Comparison of ENCODE assay signal across 1 cellular context in the genomic region with DNA sequence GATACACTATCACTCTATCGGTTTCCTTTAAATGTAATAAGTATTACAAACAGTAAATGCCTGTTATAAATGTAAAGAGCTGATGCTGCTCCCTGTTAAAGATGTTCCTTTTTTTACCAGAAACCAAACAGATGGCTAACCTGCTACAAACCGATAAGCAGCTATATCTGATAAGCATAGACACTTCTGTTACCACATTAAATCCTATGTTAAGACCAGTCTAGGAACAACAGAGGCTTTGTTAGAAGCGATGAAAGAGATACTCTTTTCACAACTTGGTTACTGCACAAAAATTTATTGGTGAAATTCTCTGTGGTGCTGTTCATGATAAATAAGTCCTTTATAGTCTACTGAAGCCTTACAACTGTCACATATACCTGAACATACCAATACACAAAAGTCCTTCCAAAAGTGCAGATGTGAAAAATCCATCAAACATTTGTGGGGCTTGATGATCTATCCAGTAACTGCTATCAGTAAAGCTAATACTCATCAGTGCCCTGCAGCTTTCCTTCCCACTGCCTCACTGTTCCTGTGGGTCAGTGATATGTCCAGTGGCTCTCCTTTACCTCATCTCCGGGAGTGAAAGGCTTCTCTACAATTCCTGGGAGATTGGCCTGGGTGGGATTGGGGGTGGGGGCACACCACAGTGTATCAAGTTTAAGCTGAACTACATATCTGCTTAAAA.
A peak's percentile ranks its signal among the peaks of the same experiment; 100 is the strongest.
TF ChIP-seq lines count a peak whose summit lies in the region.

No MANE protein-coding gene starts in this region.

TF ChIP-seq in K562, 482 proteins besides CTCF, POLR2A, EP300 and RAD21 (continued from another document and continues in another):
- TF ChIP-seq, protein P1, sequence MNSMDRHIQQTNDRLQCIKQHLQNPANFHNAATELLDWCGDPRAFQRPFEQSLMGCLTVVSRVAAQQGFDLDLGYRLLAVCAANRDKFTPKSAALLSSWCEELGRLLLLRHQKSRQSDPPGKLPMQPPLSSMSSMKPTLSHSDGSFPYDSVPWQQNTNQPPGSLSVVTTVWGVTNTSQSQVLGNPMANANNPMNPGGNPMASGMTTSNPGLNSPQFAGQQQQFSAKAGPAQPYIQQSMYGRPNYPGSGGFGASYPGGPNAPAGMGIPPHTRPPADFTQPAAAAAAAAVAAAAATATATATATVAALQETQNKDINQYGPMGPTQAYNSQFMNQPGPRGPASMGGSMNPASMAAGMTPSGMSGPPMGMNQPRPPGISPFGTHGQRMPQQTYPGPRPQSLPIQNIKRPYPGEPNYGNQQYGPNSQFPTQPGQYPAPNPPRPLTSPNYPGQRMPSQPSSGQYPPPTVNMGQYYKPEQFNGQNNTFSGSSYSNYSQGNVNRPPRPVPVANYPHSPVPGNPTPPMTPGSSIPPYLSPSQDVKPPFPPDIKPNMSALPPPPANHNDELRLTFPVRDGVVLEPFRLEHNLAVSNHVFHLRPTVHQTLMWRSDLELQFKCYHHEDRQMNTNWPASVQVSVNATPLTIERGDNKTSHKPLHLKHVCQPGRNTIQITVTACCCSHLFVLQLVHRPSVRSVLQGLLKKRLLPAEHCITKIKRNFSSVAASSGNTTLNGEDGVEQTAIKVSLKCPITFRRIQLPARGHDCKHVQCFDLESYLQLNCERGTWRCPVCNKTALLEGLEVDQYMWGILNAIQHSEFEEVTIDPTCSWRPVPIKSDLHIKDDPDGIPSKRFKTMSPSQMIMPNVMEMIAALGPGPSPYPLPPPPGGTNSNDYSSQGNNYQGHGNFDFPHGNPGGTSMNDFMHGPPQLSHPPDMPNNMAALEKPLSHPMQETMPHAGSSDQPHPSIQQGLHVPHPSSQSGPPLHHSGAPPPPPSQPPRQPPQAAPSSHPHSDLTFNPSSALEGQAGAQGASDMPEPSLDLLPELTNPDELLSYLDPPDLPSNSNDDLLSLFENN (IDR thresholded peaks at IDR 0.05; ENCODE audit: low read depth in 2 of 2, low read length in 2 of 2): peak in 1 of 2 experiments; percentile 51; a peak in 2 of 4 replicates
- TF ChIP-seq MCM2 (IDR thresholded peaks at IDR 0.05; ENCODE audit: low read depth): no peak
- TF ChIP-seq SMARCE1 (IDR thresholded peaks at IDR 0.05): peak; percentile 92
- no peak for TF ChIP-seq RBM34 (IDR thresholded peaks at IDR 0.05; ENCODE audit: borderline replicate concordance, insufficient read depth, low read length)
- no peak for TF ChIP-seq SIX5 (IDR thresholded peaks at IDR 0.05; ENCODE audit: borderline replicate concordance in 1 of 2, insufficient read depth in 1 of 2, low read depth in 1 of 2, low read length in 2 of 2)
- no peak for TF ChIP-seq CBX2 (IDR thresholded peaks at IDR 0.05; ENCODE audit: insufficient read depth, low read length, poor library complexity, severe bottlenecking)
- no peak for TF ChIP-seq HCFC1 (IDR thresholded peaks at IDR 0.05; ENCODE audit: low read depth, low read length)
- no peak for TF ChIP-seq ZNF263 (CRISPR knock-in tag; IDR thresholded peaks at IDR 0.05; ENCODE audit: borderline replicate concordance)
- TF ChIP-seq NBN (IDR thresholded peaks at IDR 0.05; ENCODE audit: low read depth): peak; percentile 49; the same call in 1 of the 2 replicates
- TF ChIP-seq MIER1 (IDR thresholded peaks at IDR 0.05; ENCODE audit: low read depth): no peak
- TF ChIP-seq, protein P2, sequence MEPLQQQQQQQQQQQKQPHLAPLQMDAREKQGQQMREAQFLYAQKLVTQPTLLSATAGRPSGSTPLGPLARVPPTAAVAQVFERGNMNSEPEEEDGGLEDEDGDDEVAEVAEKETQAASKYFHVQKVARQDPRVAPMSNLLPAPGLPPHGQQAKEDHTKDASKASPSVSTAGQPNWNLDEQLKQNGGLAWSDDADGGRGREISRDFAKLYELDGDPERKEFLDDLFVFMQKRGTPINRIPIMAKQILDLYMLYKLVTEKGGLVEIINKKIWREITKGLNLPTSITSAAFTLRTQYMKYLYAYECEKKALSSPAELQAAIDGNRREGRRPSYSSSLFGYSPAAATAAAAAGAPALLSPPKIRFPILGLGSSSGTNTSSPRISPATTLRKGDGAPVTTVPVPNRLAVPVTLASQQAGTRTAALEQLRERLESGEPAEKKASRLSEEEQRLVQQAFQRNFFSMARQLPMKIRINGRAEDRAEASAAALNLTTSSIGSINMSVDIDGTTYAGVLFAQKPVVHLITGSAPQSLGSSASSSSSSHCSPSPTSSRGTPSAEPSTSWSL (CRISPR knock-in tag; IDR thresholded peaks at IDR 0.05; ENCODE audit: borderline replicate concordance): no peak
- TF ChIP-seq, protein P3, sequence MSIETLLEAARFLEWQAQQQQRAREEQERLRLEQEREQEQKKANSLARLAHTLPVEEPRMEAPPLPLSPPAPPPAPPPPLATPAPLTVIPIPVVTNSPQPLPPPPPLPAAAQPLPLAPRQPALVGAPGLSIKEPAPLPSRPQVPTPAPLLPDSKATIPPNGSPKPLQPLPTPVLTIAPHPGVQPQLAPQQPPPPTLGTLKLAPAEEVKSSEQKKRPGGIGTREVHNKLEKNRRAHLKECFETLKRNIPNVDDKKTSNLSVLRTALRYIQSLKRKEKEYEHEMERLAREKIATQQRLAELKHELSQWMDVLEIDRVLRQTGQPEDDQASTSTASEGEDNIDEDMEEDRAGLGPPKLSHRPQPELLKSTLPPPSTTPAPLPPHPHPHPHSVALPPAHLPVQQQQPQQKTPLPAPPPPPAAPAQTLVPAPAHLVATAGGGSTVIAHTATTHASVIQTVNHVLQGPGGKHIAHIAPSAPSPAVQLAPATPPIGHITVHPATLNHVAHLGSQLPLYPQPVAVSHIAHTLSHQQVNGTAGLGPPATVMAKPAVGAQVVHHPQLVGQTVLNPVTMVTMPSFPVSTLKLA (conservative IDR thresholded peaks at IDR 0.05): peak in 1 of 2 experiments; percentile 37; a peak in 1 of 4 replicates
- TF ChIP-seq, protein P4, sequence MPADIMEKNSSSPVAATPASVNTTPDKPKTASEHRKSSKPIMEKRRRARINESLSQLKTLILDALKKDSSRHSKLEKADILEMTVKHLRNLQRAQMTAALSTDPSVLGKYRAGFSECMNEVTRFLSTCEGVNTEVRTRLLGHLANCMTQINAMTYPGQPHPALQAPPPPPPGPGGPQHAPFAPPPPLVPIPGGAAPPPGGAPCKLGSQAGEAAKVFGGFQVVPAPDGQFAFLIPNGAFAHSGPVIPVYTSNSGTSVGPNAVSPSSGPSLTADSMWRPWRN (IDR thresholded peaks at IDR 0.05; ENCODE audit: low read depth): peak; percentile 66; the same call in 1 of the 2 replicates
- peak; percentile 43; the same call in 1 of the 2 replicates for TF ChIP-seq POLR2AphosphoS5 (IDR thresholded peaks at IDR 0.05; ENCODE audit: control insufficient read depth, insufficient read depth, low read depth, low read length)
- TF ChIP-seq ZNF766 (CRISPR knock-in tag; conservative IDR thresholded peaks at IDR 0.05): peak; percentile 86
- peak; percentile 74 for TF ChIP-seq CCNT2 (IDR thresholded peaks at IDR 0.05; ENCODE audit: borderline replicate concordance, extremely low read depth, insufficient read length, low read depth, low read length)
- TF ChIP-seq RFX1 (IDR thresholded peaks at IDR 0.05): no peak
- peak; percentile 93 for TF ChIP-seq CBFA2T3 (IDR thresholded peaks at IDR 0.05)
- TF ChIP-seq SMARCA4 (IDR thresholded peaks at IDR 0.05): peak; percentile 92
- TF ChIP-seq, protein P5, sequence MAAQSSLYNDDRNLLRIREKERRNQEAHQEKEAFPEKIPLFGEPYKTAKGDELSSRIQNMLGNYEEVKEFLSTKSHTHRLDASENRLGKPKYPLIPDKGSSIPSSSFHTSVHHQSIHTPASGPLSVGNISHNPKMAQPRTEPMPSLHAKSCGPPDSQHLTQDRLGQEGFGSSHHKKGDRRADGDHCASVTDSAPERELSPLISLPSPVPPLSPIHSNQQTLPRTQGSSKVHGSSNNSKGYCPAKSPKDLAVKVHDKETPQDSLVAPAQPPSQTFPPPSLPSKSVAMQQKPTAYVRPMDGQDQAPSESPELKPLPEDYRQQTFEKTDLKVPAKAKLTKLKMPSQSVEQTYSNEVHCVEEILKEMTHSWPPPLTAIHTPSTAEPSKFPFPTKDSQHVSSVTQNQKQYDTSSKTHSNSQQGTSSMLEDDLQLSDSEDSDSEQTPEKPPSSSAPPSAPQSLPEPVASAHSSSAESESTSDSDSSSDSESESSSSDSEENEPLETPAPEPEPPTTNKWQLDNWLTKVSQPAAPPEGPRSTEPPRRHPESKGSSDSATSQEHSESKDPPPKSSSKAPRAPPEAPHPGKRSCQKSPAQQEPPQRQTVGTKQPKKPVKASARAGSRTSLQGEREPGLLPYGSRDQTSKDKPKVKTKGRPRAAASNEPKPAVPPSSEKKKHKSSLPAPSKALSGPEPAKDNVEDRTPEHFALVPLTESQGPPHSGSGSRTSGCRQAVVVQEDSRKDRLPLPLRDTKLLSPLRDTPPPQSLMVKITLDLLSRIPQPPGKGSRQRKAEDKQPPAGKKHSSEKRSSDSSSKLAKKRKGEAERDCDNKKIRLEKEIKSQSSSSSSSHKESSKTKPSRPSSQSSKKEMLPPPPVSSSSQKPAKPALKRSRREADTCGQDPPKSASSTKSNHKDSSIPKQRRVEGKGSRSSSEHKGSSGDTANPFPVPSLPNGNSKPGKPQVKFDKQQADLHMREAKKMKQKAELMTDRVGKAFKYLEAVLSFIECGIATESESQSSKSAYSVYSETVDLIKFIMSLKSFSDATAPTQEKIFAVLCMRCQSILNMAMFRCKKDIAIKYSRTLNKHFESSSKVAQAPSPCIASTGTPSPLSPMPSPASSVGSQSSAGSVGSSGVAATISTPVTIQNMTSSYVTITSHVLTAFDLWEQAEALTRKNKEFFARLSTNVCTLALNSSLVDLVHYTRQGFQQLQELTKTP (IDR thresholded peaks at IDR 0.05; ENCODE audit: low read depth in 1 of 2, partially characterized antibody in 2 of 2): peak in 1 of 2 experiments; percentile 26
- peak; percentile 82 for TF ChIP-seq CTBP1 (IDR thresholded peaks at IDR 0.05; ENCODE audit: borderline replicate concordance)
- peak; percentile 84 for TF ChIP-seq SMARCC2 (IDR thresholded peaks at IDR 0.05; ENCODE audit: low read depth)
- no peak for TF ChIP-seq PCBP2 (IDR thresholded peaks at IDR 0.05; ENCODE audit: low read depth, low read length, poor library complexity, severe bottlenecking)
- peak; percentile 64; the same call in 1 of the 2 replicates for TF ChIP-seq PHB2 (IDR thresholded peaks at IDR 0.05; ENCODE audit: low read depth)
- no peak for TF ChIP-seq SAP30 (IDR thresholded peaks at IDR 0.05; ENCODE audit: borderline replicate concordance, insufficient read depth, low read depth, low read length, poor library complexity, severe bottlenecking)
- 0 out of 2 replicates have a peak, but pooled peaks have one; percentile 35 for TF ChIP-seq CREM (IDR thresholded peaks at IDR 0.05; ENCODE audit: low read depth)
- no peak for TF ChIP-seq ZC3H8 (IDR thresholded peaks at IDR 0.05)
- TF ChIP-seq, protein P6, sequence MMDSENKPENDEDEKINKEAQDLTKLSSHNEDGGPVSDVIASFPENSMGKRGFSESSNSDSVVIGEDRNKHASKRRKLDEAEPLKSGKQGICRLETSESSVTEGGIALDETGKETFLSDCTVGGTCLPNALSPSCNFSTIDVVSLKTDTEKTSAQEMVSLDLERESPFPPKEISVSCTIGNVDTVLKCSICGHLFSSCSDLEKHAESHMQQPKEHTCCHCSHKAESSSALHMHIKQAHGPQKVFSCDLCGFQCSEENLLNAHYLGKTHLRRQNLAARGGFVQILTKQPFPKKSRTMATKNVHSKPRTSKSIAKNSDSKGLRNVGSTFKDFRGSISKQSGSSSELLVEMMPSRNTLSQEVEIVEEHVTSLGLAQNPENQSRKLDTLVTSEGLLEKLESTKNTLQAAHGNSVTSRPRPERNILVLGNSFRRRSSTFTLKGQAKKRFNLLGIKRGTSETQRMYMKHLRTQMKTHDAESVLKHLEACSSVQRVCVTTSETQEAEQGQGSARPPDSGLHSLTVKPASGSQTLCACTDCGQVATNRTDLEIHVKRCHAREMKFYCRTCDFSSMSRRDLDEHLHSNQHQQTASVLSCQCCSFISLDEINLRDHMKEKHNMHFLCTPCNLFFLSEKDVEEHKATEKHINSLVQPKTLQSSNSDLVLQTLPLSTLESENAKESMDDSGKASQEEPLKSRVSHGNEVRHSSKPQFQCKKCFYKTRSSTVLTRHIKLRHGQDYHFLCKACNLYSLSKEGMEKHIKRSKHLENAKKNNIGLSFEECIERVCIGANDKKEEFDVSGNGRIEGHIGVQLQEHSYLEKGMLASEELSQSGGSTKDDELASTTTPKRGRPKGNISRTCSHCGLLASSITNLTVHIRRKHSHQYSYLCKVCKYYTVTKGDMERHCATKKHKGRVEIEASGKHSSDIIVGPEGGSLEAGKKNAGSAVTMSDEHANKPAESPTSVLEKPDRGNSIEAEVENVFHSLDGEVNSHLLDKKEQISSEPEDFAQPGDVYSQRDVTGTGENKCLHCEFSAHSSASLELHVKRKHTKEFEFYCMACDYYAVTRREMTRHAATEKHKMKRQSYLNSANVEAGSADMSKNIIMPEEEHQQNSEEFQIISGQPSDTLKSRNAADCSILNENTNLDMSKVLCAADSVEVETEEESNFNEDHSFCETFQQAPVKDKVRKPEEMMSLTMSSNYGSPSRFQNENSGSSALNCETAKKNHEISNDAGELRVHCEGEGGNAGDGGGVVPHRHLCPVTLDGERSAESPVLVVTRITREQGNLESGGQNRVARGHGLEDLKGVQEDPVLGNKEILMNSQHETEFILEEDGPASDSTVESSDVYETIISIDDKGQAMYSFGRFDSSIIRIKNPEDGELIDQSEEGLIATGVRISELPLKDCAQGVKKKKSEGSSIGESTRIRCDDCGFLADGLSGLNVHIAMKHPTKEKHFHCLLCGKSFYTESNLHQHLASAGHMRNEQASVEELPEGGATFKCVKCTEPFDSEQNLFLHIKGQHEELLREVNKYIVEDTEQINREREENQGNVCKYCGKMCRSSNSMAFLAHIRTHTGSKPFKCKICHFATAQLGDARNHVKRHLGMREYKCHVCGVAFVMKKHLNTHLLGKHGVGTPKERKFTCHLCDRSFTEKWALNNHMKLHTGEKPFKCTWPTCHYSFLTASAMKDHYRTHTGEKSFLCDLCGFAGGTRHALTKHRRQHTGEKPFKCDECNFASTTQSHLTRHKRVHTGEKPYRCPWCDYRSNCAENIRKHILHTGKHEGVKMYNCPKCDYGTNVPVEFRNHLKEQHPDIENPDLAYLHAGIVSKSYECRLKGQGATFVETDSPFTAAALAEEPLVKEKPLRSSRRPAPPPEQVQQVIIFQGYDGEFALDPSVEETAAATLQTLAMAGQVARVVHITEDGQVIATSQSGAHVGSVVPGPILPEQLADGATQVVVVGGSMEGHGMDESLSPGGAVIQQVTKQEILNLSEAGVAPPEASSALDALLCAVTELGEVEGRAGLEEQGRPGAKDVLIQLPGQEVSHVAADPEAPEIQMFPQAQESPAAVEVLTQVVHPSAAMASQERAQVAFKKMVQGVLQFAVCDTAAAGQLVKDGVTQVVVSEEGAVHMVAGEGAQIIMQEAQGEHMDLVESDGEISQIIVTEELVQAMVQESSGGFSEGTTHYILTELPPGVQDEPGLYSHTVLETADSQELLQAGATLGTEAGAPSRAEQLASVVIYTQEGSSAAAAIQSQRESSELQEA (IDR thresholded peaks at IDR 0.05; ENCODE audit: low read depth): no peak
- peak; percentile 80 for TF ChIP-seq STAT5A (IDR thresholded peaks at IDR 0.05; ENCODE audit: borderline replicate concordance, low read length)
- peak in 1 of 2 experiments; percentile 74; a peak in 1 of 4 replicates for TF ChIP-seq TBL1XR1 (IDR thresholded peaks at IDR 0.05; ENCODE audit: low read length in 2 of 2)
- no peak for TF ChIP-seq CEBPG (CRISPR knock-in tag; IDR thresholded peaks at IDR 0.05)
- no peak for TF ChIP-seq CEBPG (tag; conservative IDR thresholded peaks at IDR 0.05 in 1 of 2, IDR thresholded peaks at IDR 0.05 in 1 of 2)
- TF ChIP-seq ETS2 (tag; IDR thresholded peaks at IDR 0.05; ENCODE audit: borderline replicate concordance, poor library complexity, severe bottlenecking): no peak
- peak; percentile 74; the same call in 1 of the 2 replicates for TF ChIP-seq TARDBP (IDR thresholded peaks at IDR 0.05)
- TF ChIP-seq PML (IDR thresholded peaks at IDR 0.05; ENCODE audit: low read length): peak; percentile 95
